In the genomic region with DNA sequence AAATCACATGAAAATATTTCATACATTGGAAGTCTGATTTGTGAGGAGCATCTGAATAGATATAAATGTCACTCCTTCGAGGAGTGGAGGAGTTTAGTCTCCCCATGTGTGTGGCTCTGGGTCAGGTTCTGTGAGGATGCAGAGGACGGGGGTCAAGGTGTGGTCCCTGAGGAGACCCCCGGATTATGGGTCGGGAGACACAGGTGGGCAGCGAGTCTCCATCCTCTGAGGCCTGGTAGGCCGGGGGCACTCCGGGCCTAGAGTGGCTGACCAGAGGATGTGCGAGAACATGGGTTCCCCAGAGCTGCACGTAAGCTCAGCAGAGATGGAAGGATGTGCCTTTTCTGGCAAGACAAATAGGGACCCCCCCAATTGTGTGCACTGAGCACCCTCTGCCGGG, we compare ENCODE assay signal across 30 cellular contexts.
"Had no signal": no experiment of that assay in that cellular context is flagged by ENCODE, and none has a peak within 500 bp of the region (broad histone marks: within the 10 kb centered on the region; RNA-seq: fewer than 3 reads in every experiment).

No MANE protein-coding gene starts in this region.

- DNase-seq: Karpas-422, MM.1S, MV-4-11, NCI-H1092, NCI-H1105, NCI-H1417 treated with DMSO at 0.1 percent for 48 hours, NCI-H1436 treated with DMSO at 0.1 percent for 48 hours, NCI-H1694 treated with DMSO at 0.1 percent for 48 hours, NCI-H187 treated with DMSO at 0.1 percent for 48 hours, NCI-H2029 treated with DMSO at 0.1 percent for 48 hours, NCI-H2081 treated with DMSO at 0.1 percent for 48 hours, NCI-H2107, NCI-H2171, NCI-H226, NCI-H446 treated with DMSO at 0.1 percent for 48 hours, NCI-H510A, NCI-H524, NCI-H526, NCI-H774, PC-9, SHP77, SIG-M5, SJCRH30, T-helper 1 cell had no signal

- H3K4me1 ChIP-seq: SJCRH30 had no signal

- ATAC-seq: Panc1, Right ventricle myocardium inferior, SK-N-SH treated with all-trans-retinoic acid at 6 μM for 48 hours had no signal

- H3K4me2 ChIP-seq: PC-9 had no signal

- H3K9me3 ChIP-seq: SJCRH30 had no signal

- H3K27me3 ChIP-seq: SJCRH30 had no signal

- H3K27ac ChIP-seq: PC-9, RWPE1, SJCRH30, SK-N-MC had no signal

- FAIRE-seq: RCC 7860 had no signal

- H2AFZ ChIP-seq: PC-9 had no signal

- H3K4me3 ChIP-seq: PC-9, SJCRH30, SK-N-MC had no signal

- H3K36me3 ChIP-seq: SJCRH30 had no signal
